In the genomic region with DNA sequence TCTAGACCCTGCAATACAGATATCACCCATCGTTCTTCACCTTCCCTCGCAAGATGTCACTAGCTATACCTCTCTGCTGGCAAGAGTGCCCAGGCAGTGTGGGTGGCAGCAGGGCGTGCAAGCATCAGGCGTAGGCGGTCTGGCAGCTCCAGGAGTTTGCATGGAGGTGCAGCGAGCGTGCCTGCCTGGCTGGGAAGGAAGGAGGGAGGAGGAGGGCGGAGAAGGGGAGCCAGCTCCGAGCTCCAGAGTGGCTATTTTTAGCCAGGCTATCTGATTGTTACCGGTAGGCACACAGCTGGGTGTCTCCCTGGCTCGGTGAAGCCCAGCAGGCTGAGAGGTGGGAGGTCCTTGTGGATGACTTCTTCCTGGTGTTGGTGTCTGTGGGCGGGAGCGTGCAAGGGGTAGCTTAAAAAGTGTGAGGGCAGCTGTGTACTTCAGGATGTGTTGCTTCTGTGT, we compare ENCODE assay signal across 9 cellular contexts. TPM values are rescaled to one million over a fixed set of nuclear protein-coding genes. Genes with fewer than 3 reads are reported as not detected.
DNase-seq lines count a peak whose midpoint lies in the region; ATAC-seq and TF ChIP-seq lines count a peak whose summit lies in the region.
"Had no signal": no experiment of that assay in that cellular context is flagged by ENCODE, and none has a peak within 500 bp of the region (broad histone marks: within the 10 kb centered on the region; RNA-seq: fewer than 3 reads in every experiment).

No MANE protein-coding gene starts in this region.

- peak; percentile 73 for ATAC-seq in esophagus mucosa
- ATAC-seq in upper lobe of left lung (ENCODE audit: low FRiP score in 2 of 2): peak; percentile 54 to 80
- no peak for ATAC-seq in GM21381 (IDR thresholded peaks at IDR 0.05; ENCODE audit: unreplicated experiment)

- H3K27ac ChIP-seq in upper lobe of left lung: peak overlapping the region; percentile 22 to 70 (median 62)

- 25 to 30% methylated on average over 10 to 13 of the region's 13 CpGs for WGBS in upper lobe of left lung, 2 donors

- TF ChIP-seq EP300 in upper lobe of left lung (IDR thresholded peaks at IDR 0.05): no peak

- H3K27me3 ChIP-seq in upper lobe of left lung: no peaks in the 10 kb centered on the region

- H3K4me3 ChIP-seq in upper lobe of left lung: peak overlapping the region in 3 of 4 donors; percentile 10 to 26 (median 20)

- H3K36me3 Mint-ChIP-seq in activated CD4-positive, alpha-beta T cell treated with anti-CD3 and anti-CD28 coated beads, Interleukin-2, amount 10 ng/mL, durations not matched to agents 7 days and 5 days (ENCODE audit: low read depth): peaks cover 46% of the 10 kb centered on the region

- no peak for TF ChIP-seq POLR2A in upper lobe of left lung (IDR thresholded peaks at IDR 0.05)

- peak overlapping the region; percentile 57 for H3K4me3 Mint-ChIP-seq in activated CD4-positive, alpha-beta T cell treated with anti-CD3 and anti-CD28 coated beads, Interleukin-2, amount 10 ng/mL, durations not matched to agents 7 days and 5 days
- H3K4me3 Mint-ChIP-seq: mesothelial cell of epicardium had no signal

- CTCF ChIA-PET in activated CD4-positive, alpha-beta T cell treated with anti-CD3 and anti-CD28 coated beads, Interleukin-2, amount 10 ng/mL, durations not matched to agents 7 days and 5 days (lab: Charles Lee): interaction anchor here (0.9 to 1.8 kb wide), 7 partner anchors 10 to 105 kb away, joined by 3 to 7 read pairs (median 4); no protein-coding TSS in a partner anchor

- peaks cover 13 to 44% (median 35%) of the 10 kb centered on the region in 4 donors for H3K36me3 ChIP-seq in upper lobe of left lung

- peak overlapping the region; percentile 58 for H3K27ac Mint-ChIP-seq in activated CD4-positive, alpha-beta T cell treated with anti-CD3 and anti-CD28 coated beads, Interleukin-2, amount 10 ng/mL, durations not matched to agents 7 days and 5 days

- no peaks in the 10 kb centered on the region for H3K9me3 Mint-ChIP-seq in activated CD4-positive, alpha-beta T cell treated with anti-CD3 and anti-CD28 coated beads, Interleukin-2, amount 10 ng/mL, durations not matched to agents 7 days and 5 days
- H3K9me3 Mint-ChIP-seq: mesothelial cell of epicardium had no signal

- H3K4me1 ChIP-seq in upper lobe of left lung: peaks cover 56 to 57% (median 57%) of the 10 kb centered on the region in 4 donors

- H3K27me3 Mint-ChIP-seq in activated CD4-positive, alpha-beta T cell treated with anti-CD3 and anti-CD28 coated beads, Interleukin-2, amount 10 ng/mL, durations not matched to agents 7 days and 5 days: no peaks in the 10 kb centered on the region

- POLR2A ChIA-PET in activated CD4-positive, alpha-beta T cell treated with anti-CD3 and anti-CD28 coated beads, Interleukin-2, amount 10 ng/mL, durations not matched to agents 7 days and 5 days (lab: Charles Lee): no interaction called here

- peaks cover 57% of the 10 kb centered on the region for H3K4me1 Mint-ChIP-seq in activated CD4-positive, alpha-beta T cell treated with anti-CD3 and anti-CD28 coated beads, Interleukin-2, amount 10 ng/mL, durations not matched to agents 7 days and 5 days

- H3K9me3 ChIP-seq in upper lobe of left lung: no peaks in the 10 kb centered on the region

- DNase-seq in DMS 273 (lab: John Stamatoyannopoulos, UW; ENCODE audit: unreplicated experiment): peak; percentile 85
- DNase-seq in NCI-H128 (lab: John Stamatoyannopoulos, UW; ENCODE audit: unreplicated experiment): peak; percentile 48
- DNase-seq in activated CD4-positive, alpha-beta T cell treated with anti-CD3 and anti-CD28 coated beads, Interleukin-2, amount 10 ng/mL, durations not matched to agents 7 days and 5 days: peak; percentile 49
- DNase-seq in myocyte (ENCODE audit: low read depth): peak; percentile 77
- peak; percentile 48 to 85 for DNase-seq in upper lobe of left lung
- DNase-seq in OCI-M2 (lab: John Stamatoyannopoulos, UW; ENCODE audit: unreplicated experiment): no peak

- TF ChIP-seq CTCF in upper lobe of left lung (IDR thresholded peaks at IDR 0.05): no peak

RNA-seq across cellular contexts. Expression of gene FOXJ2, which starts 6.2 kb away (rescaled TPM):
- total RNA-seq in activated CD4-positive, alpha-beta T cell treated with anti-CD3 and anti-CD28 coated beads, Interleukin-2, amount 10 ng/mL, durations not matched to agents 7 days and 5 days: 10 to 100 TPM; 21.4 to 22.5 TPM
- 7.6 TPM for total RNA-seq in esophagus mucosa
- 8.4 and 11.9 TPM in 2 replicates for total RNA-seq in myocyte
- 12.1 TPM for polyA plus RNA-seq in myocyte (2012)
- total RNA-seq in upper lobe of left lung: 10 to 100 TPM; 14.7 to 25.1 (median 18.4) TPM

RNA-seq across cellular contexts. Expression of gene C3AR1, which starts 27.5 kb away (rescaled TPM):
- total RNA-seq in activated CD4-positive, alpha-beta T cell treated with anti-CD3 and anti-CD28 coated beads, Interleukin-2, amount 10 ng/mL, durations not matched to agents 7 days and 5 days: 1 to 10 TPM; 5.4 to 5.9 TPM
- total RNA-seq in esophagus mucosa (0.76 TPM), myocyte (0.08 TPM in 1 of 2 replicates, not detected in the other), upper lobe of left lung (10 to 100 TPM in 5 of 6 donors, 1 to 10 TPM in 1; 2.4 to 68.7 (median 23.5) TPM)
- 0.15 TPM for polyA plus RNA-seq in myocyte (2012)
- total RNA-seq: mesothelial cell of epicardium had no signal

RNA-seq across cellular contexts. Expression of gene NECAP1, which starts 43.4 kb away (rescaled TPM):
- 10 to 100 TPM; 38.0 to 39.4 TPM for total RNA-seq in activated CD4-positive, alpha-beta T cell treated with anti-CD3 and anti-CD28 coated beads, Interleukin-2, amount 10 ng/mL, durations not matched to agents 7 days and 5 days
- 19.3 TPM for total RNA-seq in esophagus mucosa
- 53.1 and 55.7 TPM in 2 replicates for total RNA-seq in myocyte
- 25.2 TPM for polyA plus RNA-seq in myocyte (2012)
- 10 to 100 TPM; 30.9 to 55.9 (median 36.1) TPM for total RNA-seq in upper lobe of left lung
